In the genomic region with DNA sequence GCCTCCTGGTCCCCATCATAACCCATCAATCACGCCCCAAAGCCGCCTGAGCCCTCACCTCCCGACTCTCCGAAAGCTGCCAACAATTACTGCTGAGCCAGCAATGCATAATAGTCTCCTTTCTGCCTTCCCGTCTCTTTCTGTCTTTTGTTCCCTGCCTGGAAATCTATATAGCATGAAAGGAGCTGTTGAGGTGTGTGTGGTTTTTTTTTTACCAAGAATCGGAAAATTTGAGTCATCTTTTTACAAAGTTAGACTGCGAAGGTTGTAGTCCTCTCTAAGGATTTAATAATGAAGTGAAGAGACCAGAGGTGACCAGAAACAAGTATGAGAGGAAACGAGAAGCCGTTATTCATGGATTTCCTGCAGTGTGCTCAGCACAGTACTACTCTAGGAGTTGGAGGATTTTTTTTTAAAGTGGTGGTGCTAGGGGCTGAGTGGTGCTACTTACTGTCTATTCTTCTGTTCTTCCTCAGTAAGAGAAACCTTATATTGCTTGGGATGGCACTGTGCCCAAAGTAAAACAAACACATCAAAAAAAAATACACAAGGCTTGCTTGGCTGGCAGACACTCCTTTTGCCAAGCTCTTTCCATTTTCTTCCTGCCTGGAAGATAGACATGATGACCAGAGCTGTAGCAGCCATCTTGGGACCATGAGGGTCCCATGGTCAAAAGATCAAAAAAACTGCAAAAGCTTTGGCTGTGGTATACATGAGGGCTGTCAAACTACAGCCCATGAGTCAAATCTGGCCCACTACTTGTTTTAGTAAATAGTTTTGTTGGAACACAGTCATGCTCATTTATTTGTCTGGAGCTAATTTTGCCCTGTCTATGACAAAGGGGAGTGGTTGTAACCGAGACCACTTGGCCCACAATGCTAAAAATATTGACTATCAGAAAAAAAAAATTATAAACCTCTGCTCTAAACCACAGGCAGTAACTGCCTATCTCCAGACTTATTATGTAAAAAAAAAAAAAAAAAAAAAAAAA, we compare ENCODE assay signal across 9 cellular contexts. TPM values are rescaled to one million over a fixed set of nuclear protein-coding genes. Genes with fewer than 3 reads are reported as not detected.
DNase-seq lines count a peak whose midpoint lies in the region; ATAC-seq and TF ChIP-seq lines count a peak whose summit lies in the region.
"Had no signal": no experiment of that assay in that cellular context is flagged by ENCODE, and none has a peak within 500 bp of the region (broad histone marks: within the 10 kb centered on the region; RNA-seq: fewer than 3 reads in every experiment).

No MANE protein-coding gene starts in this region.

- TF ChIP-seq CTCF in brain (conservative IDR thresholded peaks at IDR 0.05): no peak

- H3K27ac Mint-ChIP-seq in CD4-positive, CD25-positive, alpha-beta regulatory T cell: peak overlapping the region in 1 of 3 donors; percentile 85
- peak overlapping the region in 4 of 5 experiments; percentile 2 to 82 (median 78) for H3K27ac Mint-ChIP-seq in brain
- peak overlapping the region; percentile 10 to 11 for H3K27ac Mint-ChIP-seq in natural killer cell treated with Interleukin-12 subunit alpha and Interleukin-12 subunit beta and Interleukin-15 and Interleukin-18, amount 100 ng/mL, for 72 hours

- peaks cover 0 to 16% (median 8%) of the 10 kb centered on the region in 4 donors for H3K4me1 Mint-ChIP-seq in CD4-positive, CD25-positive, alpha-beta regulatory T cell
- peaks cover 47% of the 10 kb centered on the region for H3K4me1 Mint-ChIP-seq in brain
- H3K4me1 Mint-ChIP-seq in natural killer cell treated with Interleukin-12 subunit alpha and Interleukin-12 subunit beta and Interleukin-15 and Interleukin-18, amount 100 ng/mL, for 72 hours (ENCODE audit: low read depth in 2 of 2): peaks cover 9 to 20% of the 10 kb centered on the region in 2 donors

- H3K9me3 ChIP-seq in CD4-positive, CD25-positive, alpha-beta regulatory T cell (ENCODE audit: control insufficient read depth in 2 of 2, low read length in 2 of 2): no peaks in the 10 kb centered on the region

- no peaks in the 10 kb centered on the region for H3K9me3 Mint-ChIP-seq in CD4-positive, CD25-positive, alpha-beta regulatory T cell
- peaks cover 0 to 2% (median 0%) of the 10 kb centered on the region in 5 experiments for H3K9me3 Mint-ChIP-seq in brain
- H3K9me3 Mint-ChIP-seq in natural killer cell treated with Interleukin-12 subunit alpha and Interleukin-12 subunit beta and Interleukin-15 and Interleukin-18, amount 100 ng/mL, for 72 hours: no peaks in the 10 kb centered on the region
- H3K9me3 Mint-ChIP-seq: naive B cell had no signal

- peak overlapping the region in 1 of 4 donors; percentile 53 for H3K4me3 Mint-ChIP-seq in CD4-positive, CD25-positive, alpha-beta regulatory T cell
- peak overlapping the region in 3 of 5 experiments; percentile 5 to 23 (median 6) for H3K4me3 Mint-ChIP-seq in brain
- H3K4me3 Mint-ChIP-seq in natural killer cell treated with Interleukin-12 subunit alpha and Interleukin-12 subunit beta and Interleukin-15 and Interleukin-18, amount 100 ng/mL, for 72 hours: peak overlapping the region; percentile 53
- H3K4me3 Mint-ChIP-seq: naive B cell had no signal

- peaks cover 13% of the 10 kb centered on the region for H3K27me3 Mint-ChIP-seq in CD4-positive, CD25-positive, alpha-beta regulatory T cell
- H3K27me3 Mint-ChIP-seq in brain: peaks cover 4% of the 10 kb centered on the region
- H3K27me3 Mint-ChIP-seq in natural killer cell treated with Interleukin-12 subunit alpha and Interleukin-12 subunit beta and Interleukin-15 and Interleukin-18, amount 100 ng/mL, for 72 hours: peaks cover 9 to 20% of the 10 kb centered on the region in 2 donors

- no peak for ATAC-seq in CD4-positive, CD25-positive, alpha-beta regulatory T cell (ENCODE audit: low read depth in 2 of 2)
- peak; percentile 50 for ATAC-seq in HG03378 (IDR thresholded peaks at IDR 0.05; ENCODE audit: unreplicated experiment)
- peak; percentile 21 to 78 for ATAC-seq in natural killer cell treated with Interleukin-12 subunit alpha and Interleukin-12 subunit beta and Interleukin-15 and Interleukin-18, amount 100 ng/mL, for 72 hours

- no peaks in the 10 kb centered on the region for H3K27me3 ChIP-seq in CD4-positive, CD25-positive, alpha-beta regulatory T cell (ENCODE audit: control insufficient read depth, insufficient read depth, low read length)

- no peaks in the 10 kb centered on the region for H3K36me3 Mint-ChIP-seq in CD4-positive, CD25-positive, alpha-beta regulatory T cell
- no peaks in the 10 kb centered on the region for H3K36me3 Mint-ChIP-seq in brain
- no peaks in the 10 kb centered on the region for H3K36me3 Mint-ChIP-seq in natural killer cell treated with Interleukin-12 subunit alpha and Interleukin-12 subunit beta and Interleukin-15 and Interleukin-18, amount 100 ng/mL, for 72 hours
- H3K36me3 Mint-ChIP-seq: naive B cell had no signal

- DNase-seq in CD4-positive, CD25-positive, alpha-beta regulatory T cell: peak in 1 of 3 donors; percentile 27
- peak; percentile 23 for DNase-seq in natural killer cell treated with Interleukin-12 subunit alpha and Interleukin-12 subunit beta and Interleukin-15 and Interleukin-18, amount 100 ng/mL, for 72 hours (ENCODE audit: low spot score)
- DNase-seq in COLO668 (lab: John Stamatoyannopoulos, UW; ENCODE audit: unreplicated experiment): no peak
- no peak for DNase-seq in C1 segment of cervical spinal cord (lab: John Stamatoyannopoulos, UW)
- no peak for DNase-seq in DMS153 (lab: John Stamatoyannopoulos, UW)
- no peak for DNase-seq in NCI-H524 treated with DMSO at 0.1 percent for 48 hours (lab: John Stamatoyannopoulos, UW)

- H3K36me3 ChIP-seq in CD4-positive, CD25-positive, alpha-beta regulatory T cell (ENCODE audit: control insufficient read depth, insufficient read depth, low read length): no peaks in the 10 kb centered on the region

- H3K4me1 ChIP-seq in CD4-positive, CD25-positive, alpha-beta regulatory T cell (ENCODE audit: control insufficient read depth, insufficient read depth, low read length, poor library complexity, severe bottlenecking): peaks cover 9% of the 10 kb centered on the region

- H3K4me3 ChIP-seq in CD4-positive, CD25-positive, alpha-beta regulatory T cell (ENCODE audit: low read depth, low read length): peak overlapping the region; percentile 54

- H3K27ac ChIP-seq in CD4-positive, CD25-positive, alpha-beta regulatory T cell (ENCODE audit: insufficient read depth, low read length, poor library complexity, severe bottlenecking): no peak overlapping the region

RNA-seq across cellular contexts. Expression of a gene that starts 37.3 kb away (rescaled TPM):
- total RNA-seq in CD4-positive, CD25-positive, alpha-beta regulatory T cell: 2.9 TPM
- polyA plus RNA-seq in CD4-positive, CD25-positive, alpha-beta regulatory T cell: 10 to 100 TPM in 3 of 4 donors, 1 to 10 TPM in 1; 4.4 to 16.0 (median 14.2) TPM
- 13.7 TPM for polyA plus RNA-seq in brain (ENCODE audit: insufficient read depth, low read depth, low replicate concordance)
- total RNA-seq in natural killer cell treated with Interleukin-12 subunit alpha and Interleukin-12 subunit beta and Interleukin-15 and Interleukin-18, amount 100 ng/mL, for 72 hours: 1 to 10 TPM; 1.9 to 2.3 TPM

RNA-seq across cellular contexts. Expression of a gene that starts 55.5 kb away (rescaled TPM):
- 75.9 TPM for total RNA-seq in CD4-positive, CD25-positive, alpha-beta regulatory T cell
- 10 to 100 TPM in 2 of 4 donors, 1 to 10 TPM in 2; 6.7 to 13.6 (median 10.2) TPM for polyA plus RNA-seq in CD4-positive, CD25-positive, alpha-beta regulatory T cell
- 14.4 TPM for polyA plus RNA-seq in brain (ENCODE audit: insufficient read depth, low read depth, low replicate concordance)
- total RNA-seq in natural killer cell treated with Interleukin-12 subunit alpha and Interleukin-12 subunit beta and Interleukin-15 and Interleukin-18, amount 100 ng/mL, for 72 hours: 100 to 1,000 TPM in 1 of 2 donors, 10 to 100 TPM in 1; 70.0 to 118 TPM

Comparison
In these comparisons a context has a peak if more than half of its experiments do, and no peak if none do; other contexts are left out.
1. ATAC-seq: peak in HG03378 (single experiment) and natural killer cell treated with Interleukin-12 subunit alpha and Interleukin-12 subunit beta and Interleukin-15 and Interleukin-18, amount 100 ng/mL, for 72 hours (2 of 2); none in CD4-positive, CD25-positive, alpha-beta regulatory T cell (0 of 2).